In the genomic region with DNA sequence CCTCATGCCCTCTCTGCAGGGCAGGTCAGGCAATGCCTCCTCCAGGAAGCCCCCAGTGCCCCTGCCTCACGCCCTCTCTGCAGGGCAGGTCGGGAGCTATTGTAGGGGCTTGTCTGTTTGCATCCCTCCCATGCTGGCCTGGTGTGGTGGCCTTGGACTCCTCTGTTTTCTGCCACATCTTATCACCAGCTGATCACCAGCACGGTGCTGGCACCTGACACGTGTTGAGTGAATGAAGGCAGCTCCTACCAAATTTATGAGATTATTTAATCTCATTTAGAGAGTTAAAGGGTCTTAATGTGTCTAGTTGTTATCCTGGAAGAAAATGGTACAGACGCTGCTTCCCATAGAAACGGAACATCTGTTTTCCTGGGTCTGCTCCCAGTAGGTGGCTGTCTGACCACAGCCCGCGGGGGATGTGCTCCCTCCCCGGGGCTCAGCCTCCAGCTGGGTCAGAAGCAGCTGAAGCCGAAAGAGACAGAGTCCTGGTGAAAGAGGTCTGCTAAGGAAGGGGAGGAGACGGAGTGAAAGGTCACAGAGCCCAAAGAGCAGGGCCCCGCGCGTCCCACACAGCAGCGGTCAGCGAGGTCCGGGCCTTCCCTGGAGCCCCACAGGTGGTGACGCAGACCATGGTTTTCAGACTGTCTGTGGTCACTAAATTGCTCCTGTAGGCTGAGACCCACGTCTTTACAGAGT, we compare ENCODE assay signal across 9 cellular contexts. TPM values are rescaled to one million over a fixed set of nuclear protein-coding genes. Genes with fewer than 3 reads are reported as not detected.
DNase-seq lines count a peak whose midpoint lies in the region; ATAC-seq and TF ChIP-seq lines count a peak whose summit lies in the region.
"Had no signal": no experiment of that assay in that cellular context is flagged by ENCODE, and none has a peak within 500 bp of the region (broad histone marks: within the 10 kb centered on the region; RNA-seq: fewer than 3 reads in every experiment).

No MANE protein-coding gene starts in this region.

- H3K27ac ChIP-seq in fibroblast of lung (ENCODE audit: insufficient read depth, low read length): peak overlapping the region; percentile 72
- H3K27ac ChIP-seq: gastrocnemius medialis had no signal

- ATAC-seq in omental fat pad (ENCODE audit: low FRiP score): peak; percentile 40
- ATAC-seq in HG03460 (IDR thresholded peaks at IDR 0.05; ENCODE audit: unreplicated experiment): no peak
- ATAC-seq: gastrocnemius medialis had no signal

- no peaks in the 10 kb centered on the region for H3K9me3 ChIP-seq in fibroblast of lung (ENCODE audit: control insufficient read depth, insufficient read depth, low read depth, low read length)
- H3K9me3 ChIP-seq: gastrocnemius medialis had no signal

- peaks cover 42% of the 10 kb centered on the region for H3K36me3 ChIP-seq in fibroblast of lung (ENCODE audit: control insufficient read depth, insufficient read depth, low read length)

- DNase-seq in COLO668 (lab: John Stamatoyannopoulos, UW; ENCODE audit: unreplicated experiment): peak; percentile 36
- DNase-seq in NCI-H526 treated with DMSO at 0.1 percent for 48 hours (lab: John Stamatoyannopoulos, UW): peak; percentile 4
- peak; percentile 77 to 88 for DNase-seq in fibroblast of lung (ENCODE audit: low read depth in 2 of 2)
- DNase-seq in omental fat pad (ENCODE audit: low spot score): no peak
- DNase-seq in central memory CD4-positive, alpha-beta T cell: no peak
- no peak for DNase-seq in NCI-H2081 treated with DMSO at 0.1 percent for 48 hours (lab: John Stamatoyannopoulos, UW)
- no peak for DNase-seq in EL
- DNase-seq: gastrocnemius medialis had no signal

- no peaks in the 10 kb centered on the region for H3K27me3 ChIP-seq in fibroblast of lung (ENCODE audit: control insufficient read depth, insufficient read depth, low read length)
- H3K27me3 ChIP-seq: gastrocnemius medialis had no signal

- H3K4me1 ChIP-seq in fibroblast of lung (ENCODE audit: control insufficient read depth, extremely low read depth, insufficient read depth, low read length): peaks cover 28% of the 10 kb centered on the region

- no peak overlapping the region for H3K4me2 ChIP-seq in fibroblast of lung (ENCODE audit: extremely low read depth, insufficient read depth, low read length)

- H3K79me2 ChIP-seq in fibroblast of lung (ENCODE audit: control insufficient read depth, insufficient read depth, low read length): peaks cover 37% of the 10 kb centered on the region

- no peak overlapping the region for H3K9ac ChIP-seq in fibroblast of lung (ENCODE audit: insufficient read depth, low read length)

- H4K20me1 ChIP-seq in fibroblast of lung (ENCODE audit: control insufficient read depth, extremely low read depth, insufficient read depth, low read length): no peaks in the 10 kb centered on the region

- peak in 1 of 2 donors; percentile 42 for TF ChIP-seq CTCF in fibroblast of lung (conservative IDR thresholded peaks at IDR 0.05 in 1 of 2, IDR thresholded peaks at IDR 0.05 in 1 of 2; ENCODE audit: low read depth in 1 of 2, low read length in 2 of 2)
- TF ChIP-seq CTCF in omental fat pad (IDR thresholded peaks at IDR 0.05): no peak

- H3K4me3 ChIP-seq in fibroblast of lung (replicated peaks in 1 of 4; ENCODE audit: control extremely low read depth in 1 of 4, insufficient read depth in 1 of 4, low read depth in 3 of 4, low read length in 4 of 4): no peak overlapping the region
- H3K4me3 ChIP-seq: gastrocnemius medialis had no signal

- H2AFZ ChIP-seq in fibroblast of lung (ENCODE audit: low read length): no peak overlapping the region

RNA-seq across cellular contexts. Expression of gene C13orf46, which starts 51.7 kb away (rescaled TPM):
- 0.26 and 0.50 TPM in 2 replicates for total RNA-seq in fibroblast of lung
- 0.54 and 0.56 TPM in 2 replicates for polyA plus RNA-seq in fibroblast of lung
- polyA plus RNA-seq in fibroblast of lung (2012): 0.18 and 0.82 TPM in 2 replicates
- polyA minus RNA-seq in fibroblast of lung (ENCODE audit: low replicate concordance): 6.3 and 6.4 TPM in 2 replicates
- 1 to 10 TPM in 2 of 4 donors, under 1 TPM in 2; 0.13 to 6.9 (median 1.6) TPM for total RNA-seq in omental fat pad

Comparison
In these comparisons a context has a peak if more than half of its experiments do, and no peak if none do; other contexts are left out.
1. DNase-seq: peak in COLO668 (single experiment), NCI-H526 treated with DMSO at 0.1 percent for 48 hours (single experiment) and fibroblast of lung (2 of 2); none in omental fat pad (single experiment), central memory CD4-positive, alpha-beta T cell (single experiment), NCI-H2081 treated with DMSO at 0.1 percent for 48 hours (single experiment) and EL (single experiment).